ENCODE assay signal across 14 cellular contexts in the genomic region with DNA sequence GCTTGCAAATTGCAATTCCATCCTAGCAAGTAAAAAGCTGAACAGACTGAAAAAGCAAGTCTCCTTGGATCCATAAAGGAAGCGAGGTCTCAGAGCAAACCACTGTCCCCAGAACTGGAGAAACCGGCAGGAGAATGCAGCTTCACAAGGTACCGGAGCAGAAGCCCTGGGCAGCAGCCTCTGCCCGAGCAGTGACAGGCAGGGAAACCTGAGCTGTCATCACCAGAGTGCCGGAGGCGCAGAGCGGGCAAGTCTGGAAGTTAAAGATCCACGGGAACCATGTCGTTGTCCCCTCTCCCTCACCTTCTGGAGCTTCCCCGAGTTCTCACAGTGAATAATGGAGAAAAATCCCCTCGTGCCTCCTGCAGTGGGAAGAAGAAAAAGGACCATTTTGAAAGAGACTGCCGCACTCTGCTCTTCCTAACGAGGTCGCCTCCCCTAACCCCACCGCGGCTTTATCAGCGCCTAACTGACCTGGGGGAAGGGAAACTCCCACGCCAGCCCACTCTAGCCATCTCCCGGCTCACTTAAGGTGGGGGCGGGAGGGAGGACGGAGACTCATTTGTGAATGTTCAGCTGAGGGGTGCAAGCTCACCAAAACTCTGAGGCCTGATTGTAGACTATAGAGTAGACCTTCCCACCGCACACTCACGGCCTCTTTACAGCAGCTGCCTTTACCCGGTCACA.
"Had no signal": no experiment of that assay in that cellular context is flagged by ENCODE, and none has a peak within 500 bp of the region (broad histone marks: within the 10 kb centered on the region; RNA-seq: fewer than 3 reads in every experiment).

No MANE protein-coding gene starts in this region.

- ATAC-seq: activated CD4-positive, alpha-beta T cell treated with anti-CD3 and anti-CD28 coated beads for 36 hours; activated T-cell treated with anti-CD3 and anti-CD28 coated beads, Interleukin-2, amount 50 U/mL, for 4 hours; gastroesophageal sphincter; heart right ventricle; left lung; naive thymus-derived CD8-positive, alpha-beta T cell had no signal

- H3K27ac ChIP-seq: gastroesophageal sphincter, heart right ventricle, left lung, stomach, testis had no signal

- DNase-seq: activated CD4-positive, alpha-beta memory T cell treated with anti-CD3 and anti-CD28 coated beads for 36 hours; activated CD4-positive, alpha-beta T cell treated with anti-CD3 and anti-CD28 coated beads for 36 hours; activated effector memory CD4-positive, alpha-beta T cell treated with Interleukin-2 at 50 U/mL for 16 hours; activated naive CD4-positive, alpha-beta T cell treated with anti-CD3 and anti-CD28 coated beads, Interleukin-2, amount 50 U/mL, for 16 hours; activated T-cell treated with anti-CD3 and anti-CD28 coated beads, Interleukin-2, amount 50 U/mL, for 4 hours; heart right ventricle; left lung; naive thymus-derived CD8-positive, alpha-beta T cell; occipital lobe; stimulated activated CD4-positive, alpha-beta T cell treated with anti-CD3 and anti-CD28 coated beads, Interleukin-1b, Interleukin-23, amount 100 ng/mL, for 48 hours; stomach; SW 1271; testis had no signal
